Comparison of ENCODE assay signal across 18 cellular contexts in the genomic region with DNA sequence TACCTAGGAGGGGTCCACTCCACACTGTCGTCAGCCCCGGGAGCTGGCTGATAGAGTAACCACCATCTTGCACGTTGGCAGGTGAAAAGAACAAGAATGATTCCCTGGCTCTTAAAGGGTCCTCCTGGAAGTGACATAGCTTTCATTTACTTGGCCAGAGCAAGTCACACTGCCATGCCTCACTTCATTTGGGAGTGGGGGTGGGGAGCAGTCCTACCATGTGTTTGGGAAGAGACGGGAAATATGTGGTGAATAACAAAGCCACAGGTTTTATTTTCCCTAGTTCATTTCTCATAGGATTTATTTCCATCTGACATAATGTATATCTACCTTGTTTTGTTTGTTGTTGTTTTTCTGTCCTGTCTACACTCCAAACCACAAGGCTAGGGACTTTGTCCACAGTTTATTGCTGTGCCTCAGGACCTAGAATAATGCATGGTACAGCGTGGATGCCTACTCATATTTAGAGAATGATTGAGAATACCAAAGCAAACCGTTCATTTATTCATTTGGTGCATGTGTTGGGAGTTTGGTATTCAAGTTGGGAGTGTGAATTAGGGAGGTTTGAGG. TPM values are rescaled to one million over a fixed set of nuclear protein-coding genes. Genes with fewer than 3 reads are reported as not detected.
DNase-seq lines count a peak whose midpoint lies in the region; ATAC-seq and TF ChIP-seq lines count a peak whose summit lies in the region.
"Had no signal": no experiment of that assay in that cellular context is flagged by ENCODE, and none has a peak within 500 bp of the region (broad histone marks: within the 10 kb centered on the region; RNA-seq: fewer than 3 reads in every experiment).

No MANE protein-coding gene starts in this region.

- no peak overlapping the region for H3K23ac ChIP-seq in mesenchymal stem cell (ENCODE audit: low read length in 2 of 2)

- ATAC-seq in CD4-positive, CD25-positive, alpha-beta regulatory T cell (ENCODE audit: low read depth in 2 of 2), result no peak
- no peak for ATAC-seq in T-helper 17 cell
- ATAC-seq: left colon, right cardiac atrium, SK-N-SH treated with all-trans-retinoic acid at 6 μM for 48 hours had no signal

- H4K8ac ChIP-seq in mesenchymal stem cell (ENCODE audit: low read length), result peak overlapping the region; percentile 84

- no peak overlapping the region for H3K9ac ChIP-seq in mesenchymal stem cell (ENCODE audit: low read length)

- no peak overlapping the region for H3K4me3 ChIP-seq in CD4-positive, CD25-positive, alpha-beta regulatory T cell (ENCODE audit: low read depth, low read length)
- H3K4me3 ChIP-seq in mesenchymal stem cell (ENCODE audit: insufficient read depth in 1 of 2, low read depth in 1 of 2, low read length in 2 of 2), result no peak overlapping the region
- no peak overlapping the region for H3K4me3 ChIP-seq in tibial artery
- H3K4me3 ChIP-seq in osteoblast (ENCODE audit: insufficient read depth, low read length), result no peak overlapping the region

- peak overlapping the region; percentile 46 to 88 (median 59) for H3K27ac Mint-ChIP-seq in CD4-positive, CD25-positive, alpha-beta regulatory T cell
- H3K27ac Mint-ChIP-seq in T-helper 17 cell, result peak overlapping the region; percentile 99

- no peak overlapping the region for H2BK5ac ChIP-seq in mesenchymal stem cell (ENCODE audit: low read depth, low read length, poor library complexity, severe bottlenecking)

- H3K79me1 ChIP-seq in mesenchymal stem cell (replicated peaks; ENCODE audit: low read length, poor library complexity, severe bottlenecking), result peaks cover 14% of the 10 kb centered on the region

- no peak overlapping the region for H3K4ac ChIP-seq in mesenchymal stem cell (ENCODE audit: low read depth in 1 of 2, low read length in 2 of 2)

- no peaks in the 10 kb centered on the region for H3K36me3 ChIP-seq in CD4-positive, CD25-positive, alpha-beta regulatory T cell (ENCODE audit: control insufficient read depth, insufficient read depth, low read length)
- H3K36me3 ChIP-seq in mesenchymal stem cell (ENCODE audit: control insufficient read depth in 1 of 2, insufficient read depth in 2 of 2, low read depth in 1 of 2, low read length in 2 of 2) (peaks cover 0 to 3% of the 10 kb centered on the region in 2 experiments), tibial artery (no peaks in the 10 kb centered on the region), osteoblast (ENCODE audit: insufficient read depth, low read length) (no peaks in the 10 kb centered on the region)

- H4K20me1 ChIP-seq in osteoblast (ENCODE audit: insufficient read depth, low read length), result peaks cover 50% of the 10 kb centered on the region

- H2AFZ ChIP-seq in mesenchymal stem cell (ENCODE audit: low read depth, low read length) (no peak overlapping the region), osteoblast (ENCODE audit: low read length) (no peak overlapping the region)

- peak overlapping the region; percentile 22 for H2BK120ac ChIP-seq in mesenchymal stem cell (ENCODE audit: low read depth, low read length)

- H3K4me1 Mint-ChIP-seq in CD4-positive, CD25-positive, alpha-beta regulatory T cell, result peaks cover 47 to 89% (median 70%) of the 10 kb centered on the region in 4 donors
- peaks cover 62% of the 10 kb centered on the region for H3K4me1 Mint-ChIP-seq in T-helper 17 cell

- no peak overlapping the region for H2AK5ac ChIP-seq in mesenchymal stem cell (ENCODE audit: low read length, severe bottlenecking)

- peak overlapping the region; percentile 66 for H4K91ac ChIP-seq in mesenchymal stem cell (ENCODE audit: low read length)

- no peak overlapping the region for H3K4me2 ChIP-seq in mesenchymal stem cell (ENCODE audit: low read length, poor library complexity, severe bottlenecking)
- H3K4me2 ChIP-seq in osteoblast (ENCODE audit: insufficient read depth, low read length), result no peak overlapping the region

- no peak overlapping the region for H3K18ac ChIP-seq in mesenchymal stem cell (ENCODE audit: low read depth in 1 of 2, low read length in 2 of 2)

- no peak overlapping the region for H3K14ac ChIP-seq in mesenchymal stem cell (ENCODE audit: low read length in 2 of 2)

- intact Hi-C loops in tibial artery (cut with DNase I; ENCODE audit: low total_unique reads), result no loop called here

- H3K27ac ChIP-seq in CD4-positive, CD25-positive, alpha-beta regulatory T cell (ENCODE audit: insufficient read depth, low read length, poor library complexity, severe bottlenecking), result no peak overlapping the region
- H3K27ac ChIP-seq in mesenchymal stem cell (ENCODE audit: low read length, poor library complexity, severe bottlenecking) (no peak overlapping the region), tibial artery (no peak overlapping the region), osteoblast (ENCODE audit: low read depth, low read length) (no peak overlapping the region)
- H3K27ac ChIP-seq: C4-2B had no signal

- TF ChIP-seq CTCF in tibial artery (IDR thresholded peaks at IDR 0.05) (no peak), osteoblast (IDR thresholded peaks at IDR 0.05; ENCODE audit: extremely low read depth, low read depth, low read length) (no peak)

- H2BK15ac ChIP-seq in mesenchymal stem cell (ENCODE audit: low read depth, poor library complexity, severe bottlenecking), result no peak overlapping the region

- peak overlapping the region in 1 of 2 experiments; percentile 75 for H2BK12ac ChIP-seq in mesenchymal stem cell (ENCODE audit: low read length in 2 of 2)

- H3K9me3 Mint-ChIP-seq in CD4-positive, CD25-positive, alpha-beta regulatory T cell, result no peaks in the 10 kb centered on the region

- H3K27me3 ChIP-seq in CD4-positive, CD25-positive, alpha-beta regulatory T cell (ENCODE audit: control insufficient read depth, insufficient read depth, low read length), result no peaks in the 10 kb centered on the region
- no peaks in the 10 kb centered on the region for H3K27me3 ChIP-seq in mesenchymal stem cell (ENCODE audit: control insufficient read depth in 1 of 2, insufficient read depth in 1 of 2, low read length in 2 of 2)
- H3K27me3 ChIP-seq in tibial artery, result no peaks in the 10 kb centered on the region
- no peaks in the 10 kb centered on the region for H3K27me3 ChIP-seq in osteoblast (ENCODE audit: insufficient read depth, low read length)

- WGBS in mesenchymal stem cell, result 88% methylated on average over 5 of the region's 6 CpGs

- no peaks in the 10 kb centered on the region for H3K9me3 ChIP-seq in CD4-positive, CD25-positive, alpha-beta regulatory T cell (ENCODE audit: control insufficient read depth in 2 of 2, low read length in 2 of 2)
- H3K9me3 ChIP-seq in T-helper 17 cell (ENCODE audit: control insufficient read depth, low read length, poor library complexity, severe bottlenecking) (no peaks in the 10 kb centered on the region), mesenchymal stem cell (ENCODE audit: control insufficient read depth, low read length) (no peaks in the 10 kb centered on the region), tibial artery (no peaks in the 10 kb centered on the region), osteoblast (ENCODE audit: low read depth, low read length) (no peaks in the 10 kb centered on the region)

- H3K36me3 Mint-ChIP-seq in CD4-positive, CD25-positive, alpha-beta regulatory T cell, result peaks cover 40% of the 10 kb centered on the region
- H3K36me3 Mint-ChIP-seq in T-helper 17 cell (ENCODE audit: low read depth), result peaks cover 9% of the 10 kb centered on the region

- H3K27me3 Mint-ChIP-seq in CD4-positive, CD25-positive, alpha-beta regulatory T cell, result no peaks in the 10 kb centered on the region
- no peaks in the 10 kb centered on the region for H3K27me3 Mint-ChIP-seq in T-helper 17 cell

- H3K4me1 ChIP-seq in CD4-positive, CD25-positive, alpha-beta regulatory T cell (ENCODE audit: control insufficient read depth, insufficient read depth, low read length, poor library complexity, severe bottlenecking), result peaks cover 44% of the 10 kb centered on the region
- peaks cover 11% of the 10 kb centered on the region for H3K4me1 ChIP-seq in mesenchymal stem cell (ENCODE audit: control insufficient read depth, insufficient read depth, low read depth, low read length)
- peaks cover 0 to 34% (median 20%) of the 10 kb centered on the region in 4 donors for H3K4me1 ChIP-seq in tibial artery
- H3K4me1 ChIP-seq in osteoblast (ENCODE audit: insufficient read depth, low read length), result peaks cover 10% of the 10 kb centered on the region

- DNase-seq in CD4-positive, CD25-positive, alpha-beta regulatory T cell, result no peak
- DNase-seq in EL, result peak; percentile 9
- no peak for DNase-seq in T-helper 17 cell
- DNase-seq in mesenchymal stem cell, result no peak
- no peak for DNase-seq in T-helper 9 cell
- DNase-seq in tibial artery, result no peak
- no peak for DNase-seq in NCI-H1105 treated with DMSO at 0.1 percent for 48 hours (lab: John Stamatoyannopoulos, UW)
- DNase-seq in osteoblast (ENCODE audit: insufficient read length, low spot score, missing footprints), result no peak
- DNase-seq: activated CD4-positive, CD25-positive, alpha-beta regulatory T cell; activated gamma-delta T cell; left colon; NCI-H2227 treated with DMSO at 0.1 percent for 48 hours; right cardiac atrium; stimulated activated CD4-positive, alpha-beta T cell treated with anti-CD3 and anti-CD28 coated beads, Interleukin-2, amount 100 ng/mL, for 48 hours had no signal

- H3K4me3 Mint-ChIP-seq in CD4-positive, CD25-positive, alpha-beta regulatory T cell, result peak overlapping the region in 3 of 4 donors; percentile 64 to 83 (median 69)
- H3K4me3 Mint-ChIP-seq in T-helper 17 cell, result peak overlapping the region; percentile 31

- peaks cover 72% of the 10 kb centered on the region for H3K79me2 ChIP-seq in osteoblast (ENCODE audit: insufficient read depth, low read length)

RNA-seq across cellular contexts. Expression of a gene that starts 26.8 kb away (rescaled TPM):
- 62.8 TPM for total RNA-seq in CD4-positive, CD25-positive, alpha-beta regulatory T cell
- 100 to 1,000 TPM; 101 to 122 (median 105) TPM for polyA plus RNA-seq in CD4-positive, CD25-positive, alpha-beta regulatory T cell
- total RNA-seq in T-helper 17 cell (10 to 100 TPM; 74.2 to 75.3 TPM), osteoblast (36.9 and 43.3 TPM in 2 replicates)
- polyA plus RNA-seq in mesenchymal stem cell (2013, experiment 1 of 2), result 41.9 TPM
- polyA plus RNA-seq in mesenchymal stem cell (2013, experiment 2 of 2), result 42.1 TPM

RNA-seq across cellular contexts. Expression of a gene that starts 30.8 kb away (rescaled TPM):
- 8.6 TPM for total RNA-seq in CD4-positive, CD25-positive, alpha-beta regulatory T cell
- polyA plus RNA-seq in CD4-positive, CD25-positive, alpha-beta regulatory T cell, result 10 to 100 TPM in 2 of 4 donors, 1 to 10 TPM in 2; 6.1 to 22.6 (median 10.5) TPM
- 10 to 100 TPM; 10.1 to 13.6 TPM for total RNA-seq in T-helper 17 cell
- 0.03 TPM for polyA plus RNA-seq in mesenchymal stem cell (2013, experiment 1 of 2)
- polyA plus RNA-seq in mesenchymal stem cell (2013, experiment 2 of 2), result not detected
- total RNA-seq in osteoblast, result under 0.01 TPM in 1 of 2 replicates, not detected in the other
- total RNA-seq: cardiac septum, epithelial cell of proximal tubule had no signal
- polyA plus RNA-seq: right cardiac atrium had no signal
